1 cellular context compared by ENCODE assay signal in the genomic region with DNA sequence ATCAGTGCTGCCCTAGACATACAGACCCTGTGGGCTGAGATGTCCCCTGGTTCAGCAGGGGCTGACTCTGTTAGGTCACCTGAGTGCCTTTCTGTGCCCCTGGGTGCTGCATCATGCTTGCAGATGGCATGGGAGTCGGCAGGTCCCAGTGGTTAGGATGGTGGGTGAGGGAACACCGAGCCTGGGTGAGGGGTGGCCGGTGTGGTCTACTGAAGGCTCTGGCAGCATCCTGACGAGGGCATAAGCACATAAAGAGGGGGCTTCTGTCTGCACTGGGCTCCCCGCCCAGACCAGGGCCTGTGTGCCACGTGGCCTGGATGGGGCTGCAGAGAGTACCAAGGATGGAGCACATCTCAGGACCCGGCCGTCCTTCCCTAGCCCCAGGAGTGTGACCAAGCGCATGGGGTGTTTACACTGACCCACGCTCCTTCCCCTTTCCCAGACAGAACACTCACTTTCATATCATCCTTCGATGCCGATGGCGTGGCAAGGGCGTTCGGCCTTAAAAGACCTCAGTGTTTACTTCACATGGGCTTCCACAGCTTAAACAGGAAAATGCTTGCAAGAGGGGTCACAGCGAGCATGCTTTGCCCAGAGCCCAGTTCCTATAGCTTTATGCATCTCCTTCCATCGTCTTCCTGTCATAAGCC.
TF ChIP-seq lines count a peak whose summit lies in the region.

No MANE protein-coding gene starts in this region.

TF ChIP-seq in HepG2, 621 proteins besides CTCF, POLR2A, EP300 and RAD21 (continued from another document):
- 0 out of 2 replicates have a peak, but pooled peaks have one; percentile 58 for TF ChIP-seq HNRNPL (IDR thresholded peaks at IDR 0.05; ENCODE audit: low read depth, low read length)
- no peak for TF ChIP-seq YEATS2 (CRISPR knock-in tag; IDR thresholded peaks at IDR 0.05; ENCODE audit: borderline replicate concordance)
- TF ChIP-seq SP4 (CRISPR knock-in tag; IDR thresholded peaks at IDR 0.05) = 0 out of 2 replicates have a peak, but pooled peaks have one; percentile 16
- TF ChIP-seq, protein P1, sequence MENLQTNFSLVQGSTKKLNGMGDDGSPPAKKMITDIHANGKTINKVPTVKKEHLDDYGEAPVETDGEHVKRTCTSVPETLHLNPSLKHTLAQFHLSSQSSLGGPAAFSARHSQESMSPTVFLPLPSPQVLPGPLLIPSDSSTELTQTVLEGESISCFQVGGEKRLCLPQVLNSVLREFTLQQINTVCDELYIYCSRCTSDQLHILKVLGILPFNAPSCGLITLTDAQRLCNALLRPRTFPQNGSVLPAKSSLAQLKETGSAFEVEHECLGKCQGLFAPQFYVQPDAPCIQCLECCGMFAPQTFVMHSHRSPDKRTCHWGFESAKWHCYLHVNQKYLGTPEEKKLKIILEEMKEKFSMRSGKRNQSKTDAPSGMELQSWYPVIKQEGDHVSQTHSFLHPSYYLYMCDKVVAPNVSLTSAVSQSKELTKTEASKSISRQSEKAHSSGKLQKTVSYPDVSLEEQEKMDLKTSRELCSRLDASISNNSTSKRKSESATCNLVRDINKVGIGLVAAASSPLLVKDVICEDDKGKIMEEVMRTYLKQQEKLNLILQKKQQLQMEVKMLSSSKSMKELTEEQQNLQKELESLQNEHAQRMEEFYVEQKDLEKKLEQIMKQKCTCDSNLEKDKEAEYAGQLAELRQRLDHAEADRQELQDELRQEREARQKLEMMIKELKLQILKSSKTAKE (CRISPR knock-in tag; IDR thresholded peaks at IDR 0.05; ENCODE audit: borderline replicate concordance) = no peak
- TF ChIP-seq SPEN (CRISPR knock-in tag; IDR thresholded peaks at IDR 0.05; ENCODE audit: low read depth) = 0 out of 2 replicates have a peak, but pooled peaks have one; percentile 3
- TF ChIP-seq, protein P2, sequence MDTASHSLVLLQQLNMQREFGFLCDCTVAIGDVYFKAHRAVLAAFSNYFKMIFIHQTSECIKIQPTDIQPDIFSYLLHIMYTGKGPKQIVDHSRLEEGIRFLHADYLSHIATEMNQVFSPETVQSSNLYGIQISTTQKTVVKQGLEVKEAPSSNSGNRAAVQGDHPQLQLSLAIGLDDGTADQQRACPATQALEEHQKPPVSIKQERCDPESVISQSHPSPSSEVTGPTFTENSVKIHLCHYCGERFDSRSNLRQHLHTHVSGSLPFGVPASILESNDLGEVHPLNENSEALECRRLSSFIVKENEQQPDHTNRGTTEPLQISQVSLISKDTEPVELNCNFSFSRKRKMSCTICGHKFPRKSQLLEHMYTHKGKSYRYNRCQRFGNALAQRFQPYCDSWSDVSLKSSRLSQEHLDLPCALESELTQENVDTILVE (CRISPR knock-in tag; IDR thresholded peaks at IDR 0.05) = no peak
- no peak for TF ChIP-seq ZBTB38 (CRISPR knock-in tag; IDR thresholded peaks at IDR 0.05)
- TF ChIP-seq THYN1 (CRISPR knock-in tag; IDR thresholded peaks at IDR 0.05; ENCODE audit: borderline replicate concordance, low read depth) = 0 out of 2 replicates have a peak, but pooled peaks have one; percentile 27
- no peak for TF ChIP-seq YEATS4 (CRISPR knock-in tag; IDR thresholded peaks at IDR 0.05; ENCODE audit: borderline replicate concordance)
- no peak for TF ChIP-seq HMG20B (CRISPR knock-in tag; conservative IDR thresholded peaks at IDR 0.05)
- no peak for TF ChIP-seq SNRNP70 (IDR thresholded peaks at IDR 0.05; ENCODE audit: low read depth, low read length)
- no peak for TF ChIP-seq NCOA5 (CRISPR knock-in tag; IDR thresholded peaks at IDR 0.05)
- TF ChIP-seq ZNF230 (CRISPR knock-in tag; IDR thresholded peaks at IDR 0.05) = 0 out of 2 replicates have a peak, but pooled peaks have one; percentile 13
- TF ChIP-seq PHF8 (CRISPR knock-in tag; IDR thresholded peaks at IDR 0.05) = no peak
- TF ChIP-seq ZNF547 (CRISPR knock-in tag; IDR thresholded peaks at IDR 0.05) = 0 out of 2 replicates have a peak, but pooled peaks have one; percentile 54
- TF ChIP-seq NFKB2 (CRISPR knock-in tag; IDR thresholded peaks at IDR 0.05; ENCODE audit: borderline replicate concordance) = peak; percentile 44; the same call in 1 of the 2 replicates
- 0 out of 2 replicates have a peak, but pooled peaks have one; percentile 7 for TF ChIP-seq SAFB2 (CRISPR knock-in tag; IDR thresholded peaks at IDR 0.05; ENCODE audit: borderline replicate concordance, low read depth)
- TF ChIP-seq ATF7-NPFF (CRISPR knock-in tag; IDR thresholded peaks at IDR 0.05; ENCODE audit: low read depth) = no peak
- TF ChIP-seq ZNF350 (CRISPR knock-in tag; IDR thresholded peaks at IDR 0.05; ENCODE audit: borderline replicate concordance, low read depth) = no peak
- TF ChIP-seq MIER2 (CRISPR knock-in tag; IDR thresholded peaks at IDR 0.05) = no peak
- 0 out of 2 replicates have a peak, but pooled peaks have one; percentile 34 for TF ChIP-seq ZNF737 (CRISPR knock-in tag; IDR thresholded peaks at IDR 0.05; ENCODE audit: borderline replicate concordance)
- no peak for TF ChIP-seq HHEX (CRISPR knock-in tag; IDR thresholded peaks at IDR 0.05)
- TF ChIP-seq ZNF598 (CRISPR knock-in tag; IDR thresholded peaks at IDR 0.05; ENCODE audit: borderline replicate concordance) = no peak
- TF ChIP-seq, protein P3, sequence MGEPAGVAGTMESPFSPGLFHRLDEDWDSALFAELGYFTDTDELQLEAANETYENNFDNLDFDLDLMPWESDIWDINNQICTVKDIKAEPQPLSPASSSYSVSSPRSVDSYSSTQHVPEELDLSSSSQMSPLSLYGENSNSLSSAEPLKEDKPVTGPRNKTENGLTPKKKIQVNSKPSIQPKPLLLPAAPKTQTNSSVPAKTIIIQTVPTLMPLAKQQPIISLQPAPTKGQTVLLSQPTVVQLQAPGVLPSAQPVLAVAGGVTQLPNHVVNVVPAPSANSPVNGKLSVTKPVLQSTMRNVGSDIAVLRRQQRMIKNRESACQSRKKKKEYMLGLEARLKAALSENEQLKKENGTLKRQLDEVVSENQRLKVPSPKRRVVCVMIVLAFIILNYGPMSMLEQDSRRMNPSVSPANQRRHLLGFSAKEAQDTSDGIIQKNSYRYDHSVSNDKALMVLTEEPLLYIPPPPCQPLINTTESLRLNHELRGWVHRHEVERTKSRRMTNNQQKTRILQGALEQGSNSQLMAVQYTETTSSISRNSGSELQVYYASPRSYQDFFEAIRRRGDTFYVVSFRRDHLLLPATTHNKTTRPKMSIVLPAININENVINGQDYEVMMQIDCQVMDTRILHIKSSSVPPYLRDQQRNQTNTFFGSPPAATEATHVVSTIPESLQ (CRISPR knock-in tag; conservative IDR thresholded peaks at IDR 0.05) = no peak
- TF ChIP-seq AGO2 (optimal IDR thresholded peaks at IDR 0.05; ENCODE audit: low read depth, low read length) = peak; percentile 47
- TF ChIP-seq ZNF841 (CRISPR knock-in tag; IDR thresholded peaks at IDR 0.05; ENCODE audit: borderline replicate concordance) = no peak
- no peak for TF ChIP-seq NR3C1 (CRISPR knock-in tag; IDR thresholded peaks at IDR 0.05)
- no peak for TF ChIP-seq SALL2 (CRISPR knock-in tag; IDR thresholded peaks at IDR 0.05)
